ENCODE assay signal across 7 cellular contexts in genomic region chr12:2291182-2291832, GRCh38.
A peak's percentile ranks its signal among the peaks of the same experiment; 100 is the strongest.
DNase-seq lines count a peak whose midpoint lies in the region; ATAC-seq and TF ChIP-seq lines count a peak whose summit lies in the region.

No MANE protein-coding gene starts in this region.

- H3K27me3 ChIP-seq in Peyer's patch (no peaks in the 10 kb centered on the region), colonic mucosa (no peaks in the 10 kb centered on the region)

- ATAC-seq in naive B cell (ENCODE audit: low read depth in 2 of 2) (no peak), HG03457 (IDR thresholded peaks at IDR 0.05; ENCODE audit: unreplicated experiment) (no peak)

- peak overlapping the region in 1 of 8 donors; percentile 2 for H3K4me3 Mint-ChIP-seq in naive B cell

- H3K36me3 Mint-ChIP-seq in naive B cell = no peaks in the 10 kb centered on the region

- H3K9me3 ChIP-seq in HEK293 (ENCODE audit: control insufficient read depth, insufficient read depth, low read depth, low read length) (no peaks in the 10 kb centered on the region; the same call in 1 of the 2 replicates), Peyer's patch (no peaks in the 10 kb centered on the region), colonic mucosa (no peaks in the 10 kb centered on the region)

- no peak for TF ChIP-seq POLR2A in Peyer's patch (IDR thresholded peaks at IDR 0.05)

- POLR2A ChIA-PET in HEK293 (lab: Yijun Ruan, JAX) = no interaction called here

- TF ChIP-seq CTCF in HEK293 (tag by site-specific recombination; IDR thresholded peaks at IDR 0.05) = 0 out of 2 replicates have a peak, but pooled peaks have one; percentile 19
- peak; percentile 18 to 82 (median 68) for TF ChIP-seq CTCF in Peyer's patch (IDR thresholded peaks at IDR 0.05)
- peak; percentile 80 for TF ChIP-seq CTCF in colonic mucosa (IDR thresholded peaks at IDR 0.05)

- H3K4me1 ChIP-seq in HEK293 (ENCODE audit: control insufficient read depth, insufficient read depth, low read length) (no peaks in the 10 kb centered on the region), Peyer's patch (peaks cover 0 to 10% (median 0%) of the 10 kb centered on the region in 4 donors), colonic mucosa (no peaks in the 10 kb centered on the region)

- peak overlapping the region in 1 of 6 donors; percentile 14 for H3K27ac Mint-ChIP-seq in naive B cell

- peak; percentile 68 for DNase-seq in DMS53 treated with DMSO at 0.1 percent for 48 hours (lab: John Stamatoyannopoulos, UW; ENCODE audit: unreplicated experiment)
- DNase-seq in Peyer's patch = peak in 1 of 3 donors; percentile 65
- peak; percentile 38 for DNase-seq in colonic mucosa
- DNase-seq in naive B cell = peak; percentile 12
- no peak for DNase-seq in cortex of kidney (lab: John Stamatoyannopoulos, UW)

- no peak overlapping the region for H3K9ac ChIP-seq in colonic mucosa (ENCODE audit: low read depth in 2 of 2, low read length in 2 of 2)

- H3K4me3 ChIP-seq in HEK293 (ENCODE audit: low read depth, low read length) (no peak overlapping the region), Peyer's patch (no peak overlapping the region), colonic mucosa (no peak overlapping the region)

- H3K36me3 ChIP-seq in HEK293 (ENCODE audit: control insufficient read depth in 2 of 2, insufficient read depth in 1 of 2, low read length in 2 of 2) (no peaks in the 10 kb centered on the region), Peyer's patch (no peaks in the 10 kb centered on the region), colonic mucosa (no peaks in the 10 kb centered on the region)

- H3K9me3 Mint-ChIP-seq in naive B cell = no peaks in the 10 kb centered on the region

- H3K4me1 Mint-ChIP-seq in naive B cell = peaks cover 6 to 10% (median 6%) of the 10 kb centered on the region in 3 donors

- intact Hi-C loops in colonic mucosa (cut with DNase I) = no loop called here

- CTCF ChIA-PET in HEK293 (lab: Yijun Ruan, JAX) = interaction anchor here (0.6 to 3.4 kb wide), 27 partner anchors 8 to 638 kb away, joined by 3 to 29 read pairs (median 4); no protein-coding TSS in a partner anchor

- H3K27ac ChIP-seq in HEK293 (ENCODE audit: extremely low read depth, low read depth, low read length) (no peak overlapping the region), Peyer's patch (no peak overlapping the region), colonic mucosa (no peak overlapping the region)

- peaks cover 0 to 11% (median 0%) of the 10 kb centered on the region in 3 donors for H3K27me3 Mint-ChIP-seq in naive B cell

TF ChIP-seq in HEK293, 187 proteins besides CTCF, POLR2A, EP300 and RAD21:
- TF ChIP-seq ZNF473 (tag by site-specific recombination; IDR thresholded peaks at IDR 0.05) (no peak), ZBTB6 (tag by site-specific recombination; IDR thresholded peaks at IDR 0.05) (0 out of 2 replicates have a peak, but pooled peaks have one; percentile 18), KLF8 (tag by site-specific recombination; IDR thresholded peaks at IDR 0.05) (no peak), GLI2 (tag by site-specific recombination; IDR thresholded peaks at IDR 0.05; ENCODE audit: borderline replicate concordance, low read depth) (no peak), ZNF214 (tag by site-specific recombination; IDR thresholded peaks at IDR 0.05; ENCODE audit: borderline replicate concordance) (no peak), SALL2 (tag by site-specific recombination; IDR thresholded peaks at IDR 0.05; ENCODE audit: borderline replicate concordance) (no peak), IKZF3 (tag by site-specific recombination; IDR thresholded peaks at IDR 0.05) (no peak), ZNF660 (tag by site-specific recombination; IDR thresholded peaks at IDR 0.05) (0 out of 2 replicates have a peak, but pooled peaks have one; percentile 43), ZNF692 (tag by site-specific recombination; IDR thresholded peaks at IDR 0.05) (no peak), ZNF654 (tag by site-specific recombination; IDR thresholded peaks at IDR 0.05; ENCODE audit: low read depth) (peak; percentile 63), ZNF600 (tag by site-specific recombination; IDR thresholded peaks at IDR 0.05) (peak; percentile 29; the same call in 1 of the 2 replicates)

Comparison
In these comparisons a context has a peak if more than half of its experiments do, and no peak if none do; other contexts are left out.
1. CTCF ChIP-seq: peak in every context shown above with its lines; median percentile 80 in colonic mucosa; 68 in Peyer's patch; 19 in HEK293.